In genomic region chr11:129440028-129440630, GRCh38 we compare ENCODE assay signal across 1 cellular context.
TF ChIP-seq lines count a peak whose summit lies in the region.

No MANE protein-coding gene starts in this region.

TF ChIP-seq in HEK293, 187 proteins besides CTCF, POLR2A, EP300 and RAD21 (continued from another document and continues in another):
- TF ChIP-seq PBX3 (CRISPR knock-in tag; IDR thresholded peaks at IDR 0.05) (no peak), ZNF639 (tag by site-specific recombination; IDR thresholded peaks at IDR 0.05) (no peak), SALL2 (tag by site-specific recombination; IDR thresholded peaks at IDR 0.05; ENCODE audit: borderline replicate concordance) (no peak), ZNF354C (tag by site-specific recombination; IDR thresholded peaks at IDR 0.05; ENCODE audit: borderline replicate concordance, low read depth) (no peak), ZNF362 (tag by site-specific recombination; IDR thresholded peaks at IDR 0.05) (no peak), ZNF175 (tag by site-specific recombination; IDR thresholded peaks at IDR 0.05) (no peak), REST (tag by site-specific recombination; IDR thresholded peaks at IDR 0.05) (no peak), EGR2 (tag by site-specific recombination; IDR thresholded peaks at IDR 0.05; ENCODE audit: low read depth) (no peak), KLF9 (tag by site-specific recombination; IDR thresholded peaks at IDR 0.05; ENCODE audit: low read depth) (no peak), ZNF211 (tag by site-specific recombination; IDR thresholded peaks at IDR 0.05; ENCODE audit: low read depth) (no peak), ZNF768 (tag by site-specific recombination; IDR thresholded peaks at IDR 0.05) (no peak), ZNF148 (tag by site-specific recombination; IDR thresholded peaks at IDR 0.05; ENCODE audit: borderline replicate concordance) (no peak), SP7 (tag by site-specific recombination; IDR thresholded peaks at IDR 0.05) (no peak), PRDM6 (tag by site-specific recombination; IDR thresholded peaks at IDR 0.05) (no peak), ZBTB17 (tag by site-specific recombination; IDR thresholded peaks at IDR 0.05) (no peak), ZNF76 (tag by site-specific recombination; IDR thresholded peaks at IDR 0.05; ENCODE audit: borderline replicate concordance, low read depth) (no peak), ZNF391 (tag by site-specific recombination; IDR thresholded peaks at IDR 0.05; ENCODE audit: borderline replicate concordance, low read depth) (no peak), ZNF433 (tag by site-specific recombination; IDR thresholded peaks at IDR 0.05; ENCODE audit: low read depth) (no peak), ZNF747 (tag by site-specific recombination; IDR thresholded peaks at IDR 0.05) (no peak), ZNF24 (tag by site-specific recombination; IDR thresholded peaks at IDR 0.05) (no peak), ZBTB49 (tag by site-specific recombination; IDR thresholded peaks at IDR 0.05; ENCODE audit: low read depth) (no peak), ZNF157 (tag by site-specific recombination; IDR thresholded peaks at IDR 0.05) (no peak), ZSCAN16 (tag by site-specific recombination; IDR thresholded peaks at IDR 0.05) (peak; percentile 95), ZNF580 (tag by site-specific recombination; IDR thresholded peaks at IDR 0.05) (no peak), ZIC2 (tag by site-specific recombination; IDR thresholded peaks at IDR 0.05) (no peak), ZNF654 (tag by site-specific recombination; IDR thresholded peaks at IDR 0.05; ENCODE audit: low read depth) (no peak), ZNF311 (tag by site-specific recombination; IDR thresholded peaks at IDR 0.05; ENCODE audit: borderline replicate concordance) (no peak), ZNF571 (tag by site-specific recombination; IDR thresholded peaks at IDR 0.05) (no peak), ZNF529 (tag by site-specific recombination; IDR thresholded peaks at IDR 0.05; ENCODE audit: insufficient replicate concordance) (no peak), ZNF791 (tag by site-specific recombination; IDR thresholded peaks at IDR 0.05) (no peak), ZNF280D (tag by site-specific recombination; IDR thresholded peaks at IDR 0.05) (no peak), ZNF335 (tag by site-specific recombination; conservative IDR thresholded peaks at IDR 0.05) (no peak), HOXC10 (CRISPR knock-in tag; IDR thresholded peaks at IDR 0.05) (no peak), ZNF146 (tag by site-specific recombination; IDR thresholded peaks at IDR 0.05) (no peak), INSM2 (tag by site-specific recombination; IDR thresholded peaks at IDR 0.05) (no peak), ZNF366 (tag by site-specific recombination; conservative IDR thresholded peaks at IDR 0.05) (peak; percentile 63), ZNF266 (tag by site-specific recombination; IDR thresholded peaks at IDR 0.05; ENCODE audit: low read depth) (no peak), ZBTB8A (tag by site-specific recombination; IDR thresholded peaks at IDR 0.05) (no peak), ZNF394 (tag by site-specific recombination; IDR thresholded peaks at IDR 0.05; ENCODE audit: borderline replicate concordance) (no peak), AEBP2 (tag by site-specific recombination; IDR thresholded peaks at IDR 0.05; ENCODE audit: borderline replicate concordance) (no peak), ZNF140 (tag by site-specific recombination; IDR thresholded peaks at IDR 0.05) (no peak)
